21 cellular contexts compared by ENCODE assay signal in the genomic region with DNA sequence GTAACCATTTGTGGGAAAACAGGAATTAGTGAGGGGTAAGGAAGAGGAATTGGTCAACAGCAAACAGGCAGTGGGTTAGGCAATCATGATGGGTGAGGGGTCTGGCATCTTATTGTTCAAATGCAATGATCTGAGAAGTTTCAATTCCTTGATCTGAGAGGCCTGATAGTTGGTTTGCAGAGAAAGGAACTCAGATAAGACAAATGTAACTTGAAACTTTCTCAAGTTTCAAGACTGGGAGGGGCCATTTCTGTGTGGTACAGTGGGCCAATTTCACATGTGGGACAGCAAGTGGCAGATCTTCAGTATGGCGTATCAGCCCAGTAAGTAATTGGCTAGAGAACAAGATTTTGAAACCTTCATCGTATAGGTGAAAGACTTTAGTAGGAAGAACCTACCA.
"Had no signal": no experiment of that assay in that cellular context is flagged by ENCODE, and none has a peak within 500 bp of the region (broad histone marks: within the 10 kb centered on the region; RNA-seq: fewer than 3 reads in every experiment).

No MANE protein-coding gene starts in this region.

- H3K27me3 Mint-ChIP-seq: dendritic cell treated with granulocyte-macrophage colony-stimulating factor and Interleukin-4, amounts not matched to agents 40 ng/mL and 50 ng/mL, for 4 days; naive thymus-derived CD8-positive, alpha-beta T cell; stimulated activated naive B cell treated with anti-CD40 and anti-IgM and Interleukin-4, amounts not matched to agents 10 μg/mL and 1 μg/mL and 100 μg/mL, for 72 hours; stimulated activated naive CD8-positive, alpha-beta T cell treated with anti-CD3 and anti-CD28 coated beads, Interleukin-15, Interleukin-2, amounts not matched to agents 100 ng/mL and 50 ng/mL, for 24 hours had no signal

- H3K4me1 Mint-ChIP-seq: naive thymus-derived CD8-positive, alpha-beta T cell; nephron progenitor cell; stimulated activated naive B cell treated with anti-CD40 and anti-IgM and Interleukin-4, amounts not matched to agents 10 μg/mL and 1 μg/mL and 100 μg/mL, for 72 hours had no signal

- H3K4me3 Mint-ChIP-seq: dendritic cell treated with granulocyte-macrophage colony-stimulating factor and Interleukin-4, amounts not matched to agents 40 ng/mL and 50 ng/mL, for 4 days; naive thymus-derived CD8-positive, alpha-beta T cell; nephron progenitor cell; stimulated activated naive B cell treated with anti-CD40 and anti-IgM and Interleukin-4, amounts not matched to agents 10 μg/mL and 1 μg/mL and 100 μg/mL, for 72 hours; stimulated activated naive CD8-positive, alpha-beta T cell treated with anti-CD3 and anti-CD28 coated beads, Interleukin-15, Interleukin-2, amounts not matched to agents 100 ng/mL and 50 ng/mL, for 24 hours had no signal

- H3K4me1 ChIP-seq: psoas muscle, sigmoid colon, spleen, tibial nerve, upper lobe of right lung, uterus had no signal

- H3K27ac Mint-ChIP-seq: dendritic cell treated with granulocyte-macrophage colony-stimulating factor and Interleukin-4, amounts not matched to agents 40 ng/mL and 50 ng/mL, for 4 days; naive thymus-derived CD8-positive, alpha-beta T cell; nephron progenitor cell; stimulated activated naive B cell treated with anti-CD40 and anti-IgM and Interleukin-4, amounts not matched to agents 10 μg/mL and 1 μg/mL and 100 μg/mL, for 72 hours; stimulated activated naive CD8-positive, alpha-beta T cell treated with anti-CD3 and anti-CD28 coated beads, Interleukin-15, Interleukin-2, amounts not matched to agents 100 ng/mL and 50 ng/mL, for 24 hours had no signal

- H3K36me3 ChIP-seq: sigmoid colon, thoracic aorta, upper lobe of right lung, uterus had no signal

- H3K4me3 ChIP-seq: lung, psoas muscle, sigmoid colon, spleen, thoracic aorta, tibial nerve, upper lobe of right lung, uterus had no signal

- H3K27me3 ChIP-seq: sigmoid colon, spleen, tibial nerve, upper lobe of right lung, uterus had no signal

- H3K27ac ChIP-seq: psoas muscle, sigmoid colon, spleen, thoracic aorta, tibial nerve, upper lobe of right lung, uterus had no signal

- DNase-seq: effector CD8-positive, alpha-beta T cell; erythroblast; hypothalamus; kidney; naive thymus-derived CD8-positive, alpha-beta T cell; nephron progenitor cell; nucleus accumbens; psoas muscle; right cardiac atrium; sigmoid colon; spleen; stimulated activated CD4-positive, alpha-beta T cell treated with anti-CD3 and anti-CD28 coated beads, Interleukin-4, amount 100 ng/mL, for 4 hours; stimulated activated naive B cell treated with anti-CD40 and anti-IgM and Interleukin-4, amounts not matched to agents 10 μg/mL and 1 μg/mL and 100 μg/mL, for 72 hours; upper lobe of right lung; uterus had no signal

- ATAC-seq: left lobe of liver; naive thymus-derived CD8-positive, alpha-beta T cell; psoas muscle; right cardiac atrium; stimulated activated naive B cell treated with anti-CD40 and anti-IgM and Interleukin-4, amounts not matched to agents 10 μg/mL and 1 μg/mL and 100 μg/mL, for 72 hours; upper lobe of right lung had no signal
